ENCODE assay signal across 23 cellular contexts in the genomic region with DNA sequence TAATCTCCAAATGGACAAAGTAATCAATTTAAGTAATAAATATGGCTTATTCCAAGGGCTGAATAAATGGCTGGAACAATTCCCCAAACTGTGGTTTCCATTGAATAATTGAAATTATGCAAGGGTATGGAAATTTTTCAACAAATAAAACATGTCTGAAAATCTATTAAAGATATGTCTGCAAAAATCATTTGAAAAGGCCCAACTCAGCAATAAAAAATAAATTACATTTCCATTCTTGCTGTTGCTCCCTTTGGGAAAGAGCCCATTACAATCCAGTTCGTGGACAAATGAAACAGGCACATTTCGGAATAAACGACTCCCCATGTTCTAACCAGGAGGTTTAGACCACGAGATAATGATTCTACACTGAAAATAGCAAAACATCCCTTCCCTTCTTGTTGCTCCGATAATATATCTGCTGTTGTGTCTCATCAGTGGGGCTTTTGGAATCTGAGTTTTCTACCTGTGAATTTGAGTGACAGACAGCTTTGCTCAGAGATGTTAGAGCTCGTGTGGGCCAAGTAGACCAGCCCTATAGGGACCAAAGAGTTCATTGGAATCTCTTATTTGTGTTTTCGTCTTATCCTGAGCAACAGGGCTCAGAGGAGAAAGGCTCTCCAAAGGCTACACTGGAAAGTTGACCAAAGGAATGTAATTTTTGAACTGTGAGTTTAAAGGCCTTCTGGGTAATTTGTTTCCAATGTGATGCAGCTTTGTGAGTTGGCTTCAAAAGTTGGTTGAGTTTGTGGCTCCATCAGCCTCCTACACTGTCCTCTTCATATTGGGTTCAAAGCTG.
DNase-seq lines count a peak whose midpoint lies in the region; ATAC-seq, FAIRE-seq and TF ChIP-seq lines count a peak whose summit lies in the region.
"Had no signal": no experiment of that assay in that cellular context is flagged by ENCODE, and none has a peak within 500 bp of the region (broad histone marks: within the 10 kb centered on the region; RNA-seq: fewer than 3 reads in every experiment).

No MANE protein-coding gene starts in this region.

- H4K20me1 ChIP-seq in IMR-90 (ENCODE audit: insufficient read depth, low read length) (no peaks in the 10 kb centered on the region), K562 (replicated peaks; ENCODE audit: control insufficient read depth, insufficient read depth, low read length) (no peaks in the 10 kb centered on the region; the same call in 1 of the 2 replicates), PC-3 (ENCODE audit: low read length) (no peaks in the 10 kb centered on the region)
- H4K20me1 ChIP-seq: BLaER1 had no signal

- TF ChIP-seq EP300 in A549 (IDR thresholded peaks at IDR 0.05) = no peak
- no peak for TF ChIP-seq EP300 in K562 (IDR thresholded peaks at IDR 0.05; ENCODE audit: low read length)

- no peak for FAIRE-seq in A549 (lab: Jason Lieb, UNC)
- no peak for FAIRE-seq in K562 (lab: Jason Lieb, UNC)
- FAIRE-seq: D721Med, GM12878, GM19239, H1 had no signal

- H3K79me1 ChIP-seq in IMR-90 (ENCODE audit: low read depth in 1 of 2, low read length in 2 of 2) = no peaks in the 10 kb centered on the region

- no peak overlapping the region for H2BK15ac ChIP-seq in IMR-90 (ENCODE audit: low read depth, low read length)

- H2AFZ ChIP-seq in IMR-90 (replicated peaks; ENCODE audit: low read length, poor library complexity) (no peak overlapping the region), K562 (ENCODE audit: low read depth, low read length) (no peak overlapping the region), PC-3 (ENCODE audit: low read length) (no peak overlapping the region)
- H2AFZ ChIP-seq: GM23248 had no signal

- ATAC-seq in A549 (no peak), IMR-90 (ENCODE audit: low read depth) (no peak), K562 (no peak), PC-3 (no peak), upper lobe of right lung (no peak)
- ATAC-seq: CD8-positive, alpha-beta T cell; GM12878 had no signal

- 17% methylated on average over 7 of the region's 7 CpGs for WGBS in A549 (ENCODE audit: missing lambda C conversion rate)
- WGBS in IMR-90 (ENCODE audit: extremely low coverage in 2 of 2, insufficient read length in 1 of 2), 2 experiments = 60% methylated on average over 1 of the region's 7 CpGs; no CpG with 5 or more reads in 1 of the 2 experiments
- WGBS in K562 (ENCODE audit: insufficient coverage, low coverage, missing lambda C conversion rate) = 0% methylated on average over 7 of the region's 7 CpGs

- H3K4ac ChIP-seq in IMR-90 (ENCODE audit: low read depth, low read length) = no peak overlapping the region

- in situ Hi-C loops in IMR-90 (cut with MboI; ENCODE audit: low sequenced_read_pairs) (no loop called here), K562 (cut with MboI) (no loop called here)

- no peak overlapping the region for H2AK5ac ChIP-seq in IMR-90 (ENCODE audit: low read depth, low read length)

- H3F3A ChIP-seq in PC-3 (ENCODE audit: low read length, unreplicated experiment) = no peaks in the 10 kb centered on the region

- dilution Hi-C loops in IMR-90 (cut with HindIII; ENCODE audit: low sequenced_read_pairs, unreplicated experiment) = no loop called here

- H3K9me1 ChIP-seq in IMR-90 (ENCODE audit: insufficient read depth, low read length) (no peaks in the 10 kb centered on the region), K562 (ENCODE audit: control insufficient read depth, insufficient read depth, low read length) (no peaks in the 10 kb centered on the region)

- no peak overlapping the region for H4K91ac ChIP-seq in IMR-90 (ENCODE audit: insufficient read depth, low read depth, low read length)

- POLR2A ChIA-PET in A549 (lab: Yijun Ruan, JAX) (no interaction called here), IMR-90 (lab: Charles Lee; ENCODE audit: unreplicated experiment) (no interaction called here), K562 (lab: Yijun Ruan, JAX) (interaction anchor here (0.6 kb wide), 1 partner anchor 77 kb away, joined by 3 read pairs; no protein-coding TSS in a partner anchor), PC-3 (lab: Charles Lee; ENCODE audit: unreplicated experiment) (no interaction called here)

- H2AK9ac ChIP-seq in IMR-90 (replicated peaks; ENCODE audit: low read depth, low read length, poor library complexity) = no peak overlapping the region

- no peaks in the 10 kb centered on the region for H3K36me3 ChIP-seq in IMR-90 (ENCODE audit: control insufficient read depth, insufficient read depth, low read length)
- H3K36me3 ChIP-seq in K562 (ENCODE audit: control insufficient read depth, insufficient read depth, low read length) = no peaks in the 10 kb centered on the region
- H3K36me3 ChIP-seq in skeletal muscle tissue (ENCODE audit: control insufficient read depth in 3 of 3, insufficient read depth in 3 of 3, low read length in 3 of 3) = no peaks in the 10 kb centered on the region
- no peaks in the 10 kb centered on the region for H3K36me3 ChIP-seq in PC-3 (ENCODE audit: low read depth, low read length)
- no peaks in the 10 kb centered on the region for H3K36me3 ChIP-seq in upper lobe of right lung
- H3K36me3 ChIP-seq: BLaER1 had no signal

- TF ChIP-seq RAD21 in A549 (conservative IDR thresholded peaks at IDR 0.05 in 1 of 2, IDR thresholded peaks at IDR 0.05 in 1 of 2) (no peak), IMR-90 (IDR thresholded peaks at IDR 0.05; ENCODE audit: low read length) (no peak), K562 (CRISPR knock-in tag; conservative IDR thresholded peaks at IDR 0.05 in 1 of 2, IDR thresholded peaks at IDR 0.05 in 1 of 2) (no peak)

- H4K8ac ChIP-seq in IMR-90 (ENCODE audit: low read depth in 2 of 2, low read length in 2 of 2) = no peak overlapping the region

- no peak overlapping the region for H3K56ac ChIP-seq in IMR-90 (ENCODE audit: extremely low read depth, insufficient read depth, low read length)

- H2BK5ac ChIP-seq in IMR-90 (ENCODE audit: low read depth, low read length, poor library complexity, severe bottlenecking) = no peak overlapping the region

- H3K14ac ChIP-seq in IMR-90 (replicated peaks; ENCODE audit: low read depth, low read length) = no peak overlapping the region

- DNase-seq in A549 (ENCODE audit: low read depth in 1 of 2, low spot score in 1 of 2) (no peak), IMR-90 (no peak), K562 (ENCODE audit: extremely low read depth in 1 of 4, low spot score in 3 of 4) (no peak), PC-3 (no peak), NCI-H526 treated with DMSO at 0.1 percent for 48 hours (lab: John Stamatoyannopoulos, UW) (no peak), upper lobe of right lung (no peak)
- DNase-seq: 8988T; CD4-positive, CD25-positive, alpha-beta regulatory T cell; CD8-positive, alpha-beta T cell; DMS 273 treated with DMSO at 0.1 percent for 48 hours; DMS79; EL; GDM1; H7; HCEC 1CT had no signal

- H3K23ac ChIP-seq in IMR-90 (ENCODE audit: low read depth, low read length) = no peak overlapping the region

- CTCF ChIA-PET in A549 (lab: Yijun Ruan, JAX) (interaction anchor here (1.1 kb wide), 1 partner anchor 31 kb away, joined by 3 read pairs; no protein-coding TSS in a partner anchor), IMR-90 (lab: Yijun Ruan, JAX) (interaction anchor here (0.6 kb wide), 1 partner anchor 547 kb away, joined by 4 read pairs; no protein-coding TSS in a partner anchor), K562 (lab: Yijun Ruan, JAX; ENCODE audit: low intra/inter-chr PET ratio) (no interaction called here), PC-3 (lab: Charles Lee) (no interaction called here)

- TF ChIP-seq CTCF in A549 (IDR thresholded peaks at IDR 0.05) (no peak), IMR-90 (conservative IDR thresholded peaks at IDR 0.05; ENCODE audit: low read depth, low read length) (no peak), K562 (IDR thresholded peaks at IDR 0.05 in 2 of 3, conservative IDR thresholded peaks at IDR 0.05 in 1 of 3; ENCODE audit: insufficient read depth in 2 of 3, low read depth in 1 of 3, low read length in 3 of 3) (no peak), PC-3 (conservative IDR thresholded peaks at IDR 0.05; ENCODE audit: low read depth, low read length) (no peak), upper lobe of right lung (IDR thresholded peaks at IDR 0.05) (no peak)

- H3K27ac ChIP-seq in A549 = no peak overlapping the region
- H3K27ac ChIP-seq in IMR-90 (ENCODE audit: insufficient read depth, low read length) = no peak overlapping the region
- no peak overlapping the region for H3K27ac ChIP-seq in K562 (ENCODE audit: extremely low read depth, low read depth, low read length)
- peak overlapping the region; percentile 40 for H3K27ac ChIP-seq in skeletal muscle tissue (ENCODE audit: low read depth, low read length)
- no peak overlapping the region for H3K27ac ChIP-seq in PC-3 (ENCODE audit: low read length)
- H3K27ac ChIP-seq in upper lobe of right lung = no peak overlapping the region
- H3K27ac ChIP-seq: BLaER1, C4-2B, GM23248 had no signal

- H3K4me2 ChIP-seq in A549 (no peak overlapping the region), IMR-90 (ENCODE audit: low read depth, low read length) (no peak overlapping the region), K562 (ENCODE audit: insufficient read depth, low read length) (no peak overlapping the region), PC-3 (ENCODE audit: low read length) (no peak overlapping the region)
- H3K4me2 ChIP-seq: BLaER1 had no signal

- BruUV-seq in IMR-90 (replicated peaks; lab: Mats Ljungman, UMichigan) = no TSS peak
- no TSS peak for BruUV-seq in K562 (replicated peaks; lab: Mats Ljungman, UMichigan)
- no TSS peak for BruUV-seq in PC-3 (replicated peaks; lab: Mats Ljungman, UMichigan)

- H3K9me2 ChIP-seq in PC-3 (replicated peaks; ENCODE audit: low read length) = no peaks in the 10 kb centered on the region

- H4K5ac ChIP-seq in IMR-90 (ENCODE audit: low read depth, low read length) = no peak overlapping the region

- H3K27me3 ChIP-seq in IMR-90 (ENCODE audit: control insufficient read depth, insufficient read depth, low read length) (peaks cover 2% of the 10 kb centered on the region), K562 (ENCODE audit: control insufficient read depth in 2 of 2, insufficient read depth in 2 of 2, low read length in 2 of 2) (peaks cover 0 to 14% of the 10 kb centered on the region in 2 experiments; a peak in 4 of 5 replicates), skeletal muscle tissue (ENCODE audit: control insufficient read depth in 3 of 3, insufficient read depth in 3 of 3, low read length in 3 of 3) (no peaks in the 10 kb centered on the region), PC-3 (ENCODE audit: low read length) (peaks cover 71% of the 10 kb centered on the region), upper lobe of right lung (no peaks in the 10 kb centered on the region)
- H3K27me3 ChIP-seq: BLaER1 had no signal

- no peak overlapping the region for H2BK20ac ChIP-seq in IMR-90 (ENCODE audit: low read depth, low read length)

- no peak overlapping the region for H2BK120ac ChIP-seq in IMR-90 (ENCODE audit: low read depth, low read length)

- no peak overlapping the region for H3K4me3 ChIP-seq in A549
- H3K4me3 ChIP-seq in IMR-90 (ENCODE audit: insufficient read depth, low read depth, low read length) = no peak overlapping the region
- no peak overlapping the region for H3K4me3 ChIP-seq in K562
- H3K4me3 ChIP-seq in skeletal muscle tissue (ENCODE audit: low read length in 3 of 3) = no peak overlapping the region
- H3K4me3 ChIP-seq in PC-3 (ENCODE audit: low read length) = no peak overlapping the region
- no peak overlapping the region for H3K4me3 ChIP-seq in upper lobe of right lung
- H3K4me3 ChIP-seq: BLaER1, GM12878, GM23248 had no signal

- no peaks in the 10 kb centered on the region for H3K79me2 ChIP-seq in K562 (ENCODE audit: control insufficient read depth, insufficient read depth, low read length)
- H3K79me2 ChIP-seq in PC-3 (ENCODE audit: low read length) = no peaks in the 10 kb centered on the region

- no peaks in the 10 kb centered on the region for H3K9me3 ChIP-seq in A549
- H3K9me3 ChIP-seq in IMR-90 (ENCODE audit: control insufficient read depth, insufficient read depth, low read length) = no peaks in the 10 kb centered on the region
- H3K9me3 ChIP-seq in K562 (replicated peaks; ENCODE audit: control insufficient read depth, insufficient read depth, low read depth, low read length) = no peaks in the 10 kb centered on the region
- H3K9me3 ChIP-seq in skeletal muscle tissue (ENCODE audit: control insufficient read depth in 3 of 3, low read length in 3 of 3) = no peaks in the 10 kb centered on the region
- H3K9me3 ChIP-seq in PC-3 (ENCODE audit: low read length) = no peaks in the 10 kb centered on the region
- H3K9me3 ChIP-seq in upper lobe of right lung = no peaks in the 10 kb centered on the region
- H3K9me3 ChIP-seq: BLaER1 had no signal

- intact Hi-C loops in IMR-90 (cut with micrococcal nuclease) (no loop called here), K562 (cut with micrococcal nuclease) (no loop called here), PC-3 (cut with micrococcal nuclease) (no loop called here), upper lobe of right lung (cut with DNase I) (no loop called here)

- no peak overlapping the region for H3K9ac ChIP-seq in IMR-90 (ENCODE audit: low read depth, low read length)
- no peak overlapping the region for H3K9ac ChIP-seq in K562 (ENCODE audit: insufficient read depth in 1 of 2, low read depth in 2 of 2, low read length in 2 of 2)
- H3K9ac ChIP-seq in skeletal muscle tissue (ENCODE audit: low read depth in 1 of 3, low read length in 3 of 3) = no peak overlapping the region
- H3K9ac ChIP-seq in PC-3 (ENCODE audit: low read length) = no peak overlapping the region
- H3K9ac ChIP-seq: BLaER1, GM23248 had no signal

- H3K18ac ChIP-seq in IMR-90 (ENCODE audit: low read depth, low read length) = no peak overlapping the region

- no peaks in the 10 kb centered on the region for H3K4me1 ChIP-seq in A549
- H3K4me1 ChIP-seq in IMR-90 (ENCODE audit: control insufficient read depth, insufficient read depth, low read length) = no peaks in the 10 kb centered on the region
- H3K4me1 ChIP-seq in K562 (replicated peaks in 1 of 2; ENCODE audit: control insufficient read depth in 2 of 2, insufficient read depth in 2 of 2, low read length in 2 of 2) = no peaks in the 10 kb centered on the region
- H3K4me1 ChIP-seq in skeletal muscle tissue (ENCODE audit: control insufficient read depth in 3 of 3, insufficient read depth in 3 of 3, low read length in 3 of 3) = peaks cover 0 to 3% (median 0%) of the 10 kb centered on the region in 3 donors
- no peaks in the 10 kb centered on the region for H3K4me1 ChIP-seq in PC-3 (ENCODE audit: insufficient read depth, low read length)
- no peaks in the 10 kb centered on the region for H3K4me1 ChIP-seq in upper lobe of right lung

- TF ChIP-seq POLR2A in A549 (IDR thresholded peaks at IDR 0.05; ENCODE audit: low read length) (no peak), IMR-90 (IDR thresholded peaks at IDR 0.05; ENCODE audit: low read depth, low read length) (no peak), K562 (conservative IDR thresholded peaks at IDR 0.05) (no peak)

Comparison
In these comparisons a context has a peak if more than half of its experiments do, and no peak if none do; other contexts are left out.
1. CTCF ChIA-PET loops: an anchor here in A549 (1.1 kb wide) and IMR-90 (0.6 kb wide); none called in K562 and PC-3.
2. Of the 35 proteins assayed by ChIP-seq in both K562 and A549: peak only in K562: none; only in A549: MAFK; in both: none; in neither: 34.